ENCODE assay signal across 8 cellular contexts in genomic region chr3:155744626-155745324, GRCh38. TPM values are rescaled to one million over a fixed set of nuclear protein-coding genes. Genes with fewer than 3 reads are reported as not detected.
DNase-seq lines count a peak whose midpoint lies in the region; ATAC-seq and TF ChIP-seq lines count a peak whose summit lies in the region.

Gene PLCH1, minus strand, starts transcription at chr3:155745071. Its CDS starts 40,847 bp downstream, at chr3:155704224.

- H3K9ac ChIP-seq in stomach smooth muscle (ENCODE audit: low read length in 2 of 2): peak within 1 kb of the TSS; percentile 0 to 66

- H3K9me3 ChIP-seq in BE2C (no peaks in the 10 kb centered on the region), esophagus (ENCODE audit: control insufficient read depth in 2 of 2, insufficient read depth in 1 of 2, low read depth in 1 of 2, low read length in 1 of 2) (no peaks in the 10 kb centered on the region), mucosa of descending colon (no peaks in the 10 kb centered on the region), stomach smooth muscle (ENCODE audit: control insufficient read depth in 2 of 2, low read length in 2 of 2) (no peaks in the 10 kb centered on the region)

- H3K4me3 ChIP-seq in BE2C (ENCODE audit: low read depth, low read length): peak within 1 kb of the TSS; percentile 82
- H3K4me3 ChIP-seq in esophagus (ENCODE audit: low read depth in 1 of 2, low read length in 2 of 2): peak within 1 kb of the TSS; percentile 52 to 80
- peak within 1 kb of the TSS; percentile 36 for H3K4me3 ChIP-seq in mucosa of descending colon
- H3K4me3 ChIP-seq in stomach smooth muscle (ENCODE audit: low read length in 2 of 2): peak within 1 kb of the TSS; percentile 89 to 90

- H3K4me1 ChIP-seq in BE2C (no peaks in the 10 kb centered on the region), esophagus (ENCODE audit: control insufficient read depth in 2 of 2, insufficient read depth in 2 of 2, low read length in 1 of 2) (peaks cover 2 to 10% of the 10 kb centered on the region in 2 donors), mucosa of descending colon (ENCODE audit: low read depth) (peaks cover 6% of the 10 kb centered on the region), stomach smooth muscle (ENCODE audit: control insufficient read depth, insufficient read depth, low read length) (peaks cover 12% of the 10 kb centered on the region)

- H3K27ac ChIP-seq in esophagus (ENCODE audit: low read depth in 2 of 2, low read length in 1 of 2) (no peak within 1 kb of the TSS), stomach smooth muscle (ENCODE audit: low read length) (no peak within 1 kb of the TSS)

- TF ChIP-seq CTCF in BE2C (IDR thresholded peaks at IDR 0.05; ENCODE audit: low read depth, low read length) (no peak), mucosa of descending colon (IDR thresholded peaks at IDR 0.05) (no peak)

- H3K27me3 ChIP-seq in BE2C: peaks cover 66% of the 10 kb centered on the region
- no peaks in the 10 kb centered on the region for H3K27me3 ChIP-seq in esophagus (ENCODE audit: control insufficient read depth in 1 of 2, insufficient read depth in 2 of 2, low read length in 2 of 2)
- no peaks in the 10 kb centered on the region for H3K27me3 ChIP-seq in stomach smooth muscle (ENCODE audit: control insufficient read depth in 1 of 2, insufficient read depth in 2 of 2, low read length in 2 of 2)

- H3K36me3 ChIP-seq in BE2C (no peaks in the 10 kb centered on the region), esophagus (ENCODE audit: control insufficient read depth in 2 of 2, insufficient read depth in 2 of 2, low read length in 1 of 2) (no peaks in the 10 kb centered on the region), mucosa of descending colon (ENCODE audit: low read depth) (no peaks in the 10 kb centered on the region), stomach smooth muscle (ENCODE audit: control insufficient read depth in 2 of 2, insufficient read depth in 2 of 2, low read length in 2 of 2) (no peaks in the 10 kb centered on the region)

- DNase-seq in BE2C (peak; percentile 74), NCI-H82 treated with DMSO at 0.1 percent for 48 hours (lab: John Stamatoyannopoulos, UW; ENCODE audit: unreplicated experiment) (peak; percentile 61), activated T-cell treated with anti-CD3 and anti-CD28 coated beads for 48 hours (ENCODE audit: low read depth) (peak; percentile 29), mucosa of descending colon (peak; percentile 85 to 88 (median 86))

- intact Hi-C loops in mucosa of descending colon (cut with DNase I, micrococcal nuclease): no loop called here

- WGBS in esophagus, 2 donors: 0 to 1% methylated on average over 32 to 33 of the region's 33 CpGs

- ATAC-seq in GM19397 (IDR thresholded peaks at IDR 0.05; ENCODE audit: unreplicated experiment) (peak; percentile 60), HG03565 (IDR thresholded peaks at IDR 0.05; ENCODE audit: unreplicated experiment) (peak; percentile 16), mucosa of descending colon (peak; percentile 88)

RNA-seq across cellular contexts. Expression of gene PLCH1, which starts in this region (rescaled TPM):
- polyA plus RNA-seq in BE2C (2012; ENCODE audit: insufficient read depth, insufficient read length, low read depth): not detected
- polyA plus RNA-seq in esophagus: under 1 TPM; 0.07 to 0.10 TPM
- total RNA-seq in mucosa of descending colon: 10 to 100 TPM in 2 of 3 donors, 1 to 10 TPM in 1; 4.2 to 13.2 (median 10.2) TPM

Comparison
In these comparisons a context has a peak if more than half of its experiments do, and no peak if none do; other contexts are left out.
1. DNase-seq: peak in every context shown above with its lines; median percentile 86 in mucosa of descending colon; 74 in BE2C; 61 in NCI-H82 treated with DMSO at 0.1 percent for 48 hours; 29 in activated T-cell treated with anti-CD3 and anti-CD28 coated beads for 48 hours.
2. H3K4me3 ChIP-seq: peak in every context shown above with its lines; median percentile 90 in stomach smooth muscle; 82 in BE2C; 66 in esophagus; 36 in mucosa of descending colon.
3. ATAC-seq: peak in every context shown above with its lines; median percentile 88 in mucosa of descending colon; 60 in GM19397; 16 in HG03565.